Comparison of ENCODE assay signal across 16 cellular contexts in the genomic region with DNA sequence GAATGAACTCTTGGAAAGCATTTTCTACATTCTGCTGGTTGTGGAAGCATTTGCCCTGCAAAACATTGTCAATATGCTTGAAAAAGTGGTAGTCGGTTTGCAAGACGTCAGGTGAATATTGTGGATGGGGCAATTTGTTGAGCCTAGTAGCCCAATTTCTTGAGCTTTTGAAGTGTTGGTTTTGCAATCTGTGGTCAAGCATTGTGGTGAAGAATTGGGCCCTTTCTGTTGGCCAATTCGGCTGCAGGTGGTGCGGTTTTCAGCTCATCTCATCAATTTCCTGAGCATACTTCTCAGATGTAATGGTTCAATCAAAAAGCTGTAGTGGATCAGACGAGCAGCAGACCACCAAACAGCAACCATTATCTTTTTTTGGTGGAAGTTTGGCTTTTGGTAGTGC.
"Had no signal": no experiment of that assay in that cellular context is flagged by ENCODE, and none has a peak within 500 bp of the region (broad histone marks: within the 10 kb centered on the region; RNA-seq: fewer than 3 reads in every experiment).

No MANE protein-coding gene starts in this region.

- H3K4me1 Mint-ChIP-seq: activated B cell treated with CpG ODN at 0.5 μM for 24 hours; activated CD4-positive, alpha-beta T cell treated with anti-CD3 and anti-CD28 coated beads, Interleukin-2, amount 10 ng/mL, durations not matched to agents 24 days and 14 days had no signal

- H3K27ac Mint-ChIP-seq: activated B cell treated with CpG ODN at 0.5 μM for 24 hours; activated CD4-positive, alpha-beta T cell treated with anti-CD3 and anti-CD28 coated beads, Interleukin-2, amount 10 ng/mL, durations not matched to agents 24 days and 14 days; activated naive CD8-positive, alpha-beta T cell; activated T-cell treated with anti-CD3 and anti-CD28 coated beads, Interleukin-2, amount 50 U/mL, for 72 hours had no signal

- DNase-seq: activated B cell treated with CpG ODN at 0.5 μM for 24 hours; activated CD4-positive, alpha-beta T cell treated with anti-CD3 and anti-CD28 coated beads, Interleukin-2, amount 10 ng/mL, durations not matched to agents 24 days and 14 days; activated CD8-positive, alpha-beta memory T cell treated with anti-CD3 and anti-CD28 coated beads, Interleukin-2, amount 50 U/mL, for 48 hours; activated gamma-delta T cell treated with Interleukin-2 at 50 U/mL for 16 hours; activated T-cell treated with anti-CD3 and anti-CD28 coated beads, Interleukin-2, amount 50 U/mL, for 72 hours; amygdala; body of pancreas; caudate nucleus; esophagus squamous epithelium; hippocampal formation; mammary epithelial cell; spleen had no signal

- H3K4me3 Mint-ChIP-seq: activated B cell treated with CpG ODN at 0.5 μM for 24 hours; activated CD4-positive, alpha-beta T cell treated with anti-CD3 and anti-CD28 coated beads, Interleukin-2, amount 10 ng/mL, durations not matched to agents 24 days and 14 days; activated naive CD8-positive, alpha-beta T cell; activated T-cell treated with anti-CD3 and anti-CD28 coated beads, Interleukin-2, amount 50 U/mL, for 72 hours; neural crest cell had no signal

- H3K27me3 Mint-ChIP-seq: activated B cell treated with CpG ODN at 0.5 μM for 24 hours; activated CD4-positive, alpha-beta T cell treated with anti-CD3 and anti-CD28 coated beads, Interleukin-2, amount 10 ng/mL, durations not matched to agents 24 days and 14 days; activated naive CD8-positive, alpha-beta T cell had no signal

- H3K36me3 ChIP-seq: esophagus squamous epithelium, spleen had no signal

- H3K27ac ChIP-seq: body of pancreas, esophagus squamous epithelium, spleen had no signal

- H3K4me1 ChIP-seq: body of pancreas, esophagus squamous epithelium, spleen had no signal

- H3K36me3 Mint-ChIP-seq: activated naive CD8-positive, alpha-beta T cell had no signal

- FAIRE-seq: endothelial cell of umbilical vein, keratinocyte had no signal

- H3K4me3 ChIP-seq: body of pancreas, esophagus squamous epithelium, spleen had no signal

- H3K9me3 ChIP-seq: body of pancreas, esophagus squamous epithelium had no signal

- H3K27me3 ChIP-seq: body of pancreas, esophagus squamous epithelium, spleen had no signal
